Comparison of ENCODE assay signal across 8 cellular contexts in genomic region chr3:18847583-18848197, GRCh38.
DNase-seq lines count a peak whose midpoint lies in the region; ATAC-seq, FAIRE-seq and TF ChIP-seq lines count a peak whose summit lies in the region.

No MANE protein-coding gene starts in this region.

- H3K4me3 ChIP-seq in heart right ventricle = no peak overlapping the region
- H3K4me3 ChIP-seq in right cardiac atrium (ENCODE audit: low read length) = no peak overlapping the region
- H3K4me3 ChIP-seq in bronchial epithelial cell (ENCODE audit: low read depth, low read length) = no peak overlapping the region
- H3K4me3 ChIP-seq in upper lobe of right lung = no peak overlapping the region

- intact Hi-C loops in heart right ventricle (cut with DNase I) (no loop called here), right cardiac atrium (cut with DNase I) (no loop called here), upper lobe of right lung (cut with DNase I) (no loop called here)

- no peak for FAIRE-seq in bronchial epithelial cell (lab: Jason Lieb, UNC)

- H3K4me1 Mint-ChIP-seq in activated T-cell treated with anti-CD3 and anti-CD28 coated beads, Interleukin-2, amount 50 U/mL, for 24 hours (ENCODE audit: low read depth) = peaks cover 23% of the 10 kb centered on the region

- TF ChIP-seq CTCF in heart right ventricle (IDR thresholded peaks at IDR 0.05) = peak in 6 of 9 donors; percentile 5 to 41 (median 15)
- peak; percentile 37 for TF ChIP-seq CTCF in bronchial epithelial cell (IDR thresholded peaks at IDR 0.05; ENCODE audit: insufficient read depth, low read length, severe bottlenecking)
- peak; percentile 38 for TF ChIP-seq CTCF in upper lobe of right lung (IDR thresholded peaks at IDR 0.05)

- no peak overlapping the region for H3K4me3 Mint-ChIP-seq in activated T-cell treated with anti-CD3 and anti-CD28 coated beads, Interleukin-2, amount 50 U/mL, for 24 hours

- H3K27me3 ChIP-seq in heart right ventricle = peaks cover 0 to 5% (median 0%) of the 10 kb centered on the region in 7 donors
- no peaks in the 10 kb centered on the region for H3K27me3 ChIP-seq in right cardiac atrium (ENCODE audit: control insufficient read depth, insufficient read depth)
- no peaks in the 10 kb centered on the region for H3K27me3 ChIP-seq in bronchial epithelial cell (ENCODE audit: control insufficient read depth, insufficient read depth, low read length)
- H3K27me3 ChIP-seq in upper lobe of right lung = no peaks in the 10 kb centered on the region

- DNase-seq in heart right ventricle = no peak
- DNase-seq in right cardiac atrium = no peak
- DNase-seq in bronchial epithelial cell (ENCODE audit: low read depth) = peak; percentile 45
- DNase-seq in upper lobe of right lung = no peak
- no peak for DNase-seq in putamen (ENCODE audit: low spot score)
- DNase-seq in activated T-cell treated with anti-CD3 and anti-CD28 coated beads, Interleukin-2, amount 50 U/mL, for 24 hours = no peak
- DNase-seq in NCI-H1436 (lab: John Stamatoyannopoulos, UW) = no peak

- no peaks in the 10 kb centered on the region for H3K9me3 Mint-ChIP-seq in activated T-cell treated with anti-CD3 and anti-CD28 coated beads, Interleukin-2, amount 50 U/mL, for 24 hours

- no peaks in the 10 kb centered on the region for H3K36me3 ChIP-seq in heart right ventricle
- no peaks in the 10 kb centered on the region for H3K36me3 ChIP-seq in bronchial epithelial cell (ENCODE audit: control insufficient read depth, insufficient read depth, low read length)
- no peaks in the 10 kb centered on the region for H3K36me3 ChIP-seq in upper lobe of right lung

- H3K9me3 ChIP-seq in heart right ventricle = no peaks in the 10 kb centered on the region
- no peaks in the 10 kb centered on the region for H3K9me3 ChIP-seq in right cardiac atrium (ENCODE audit: control insufficient read depth, low read length)
- H3K9me3 ChIP-seq in upper lobe of right lung = no peaks in the 10 kb centered on the region

- H3K36me3 Mint-ChIP-seq in activated T-cell treated with anti-CD3 and anti-CD28 coated beads, Interleukin-2, amount 50 U/mL, for 24 hours (ENCODE audit: low read depth) = no peaks in the 10 kb centered on the region

- WGBS in heart right ventricle, 2 donors = 55 to 59% methylated on average over 5 of the region's 5 CpGs
- 60% methylated on average over 5 of the region's 5 CpGs for WGBS in right cardiac atrium

- ATAC-seq in heart right ventricle = no peak
- ATAC-seq in right cardiac atrium = no peak
- ATAC-seq in HG03342 (IDR thresholded peaks at IDR 0.05; ENCODE audit: unreplicated experiment) = peak; percentile 87
- ATAC-seq in upper lobe of right lung = no peak

- H3K27ac ChIP-seq in heart right ventricle = no peak overlapping the region
- no peak overlapping the region for H3K27ac ChIP-seq in right cardiac atrium (ENCODE audit: low read length)
- no peak overlapping the region for H3K27ac ChIP-seq in upper lobe of right lung

- no peak overlapping the region for H3K27ac Mint-ChIP-seq in activated T-cell treated with anti-CD3 and anti-CD28 coated beads, Interleukin-2, amount 50 U/mL, for 24 hours

- H3K4me1 ChIP-seq in heart right ventricle = no peaks in the 10 kb centered on the region
- no peaks in the 10 kb centered on the region for H3K4me1 ChIP-seq in right cardiac atrium (ENCODE audit: control insufficient read depth, insufficient read depth, low read length)
- no peaks in the 10 kb centered on the region for H3K4me1 ChIP-seq in upper lobe of right lung

- H3K27me3 Mint-ChIP-seq in activated T-cell treated with anti-CD3 and anti-CD28 coated beads, Interleukin-2, amount 50 U/mL, for 24 hours = no peaks in the 10 kb centered on the region
